ENCODE assay signal across 27 cellular contexts in genomic region chr21:42438316-42439205, GRCh38. TPM values are rescaled to one million over a fixed set of nuclear protein-coding genes. Genes with fewer than 3 reads are reported as not detected.
A peak's percentile ranks its signal among the peaks of the same experiment; 100 is the strongest.
DNase-seq lines count a peak whose midpoint lies in the region; ATAC-seq and TF ChIP-seq lines count a peak whose summit lies in the region.
"Had no signal": no experiment of that assay in that cellular context is flagged by ENCODE, and none has a peak within 500 bp of the region (broad histone marks: within the 10 kb centered on the region; RNA-seq: fewer than 3 reads in every experiment).

No MANE protein-coding gene starts in this region.

- peak; percentile 16 for DNase-seq in activated naive CD4-positive, alpha-beta T cell treated with anti-CD3 and anti-CD28 coated beads, Interleukin-2, amount 10 ng/mL, durations not matched to agents 7 days and 5 days
- DNase-seq in activated naive CD4-positive, alpha-beta T cell treated with anti-CD3 and anti-CD28 coated beads for 36 hours = no peak
- no peak for DNase-seq in T-helper 17 cell
- DNase-seq in effector memory CD8-positive, alpha-beta T cell = no peak
- no peak for DNase-seq in upper lobe of right lung
- DNase-seq in Ammon's horn (ENCODE audit: low spot score) = no peak
- DNase-seq: activated T-cell treated with anti-CD3 and anti-CD28 coated beads, Interleukin-2, amount 50 U/mL, for 4 hours; C1 segment of cervical spinal cord; HCEC 1CT; hypothalamus; immature natural killer cell; left lung; NCI-H1105; NCI-H1930; NCI-H2227 treated with DMSO at 0.1 percent for 48 hours; NCI-H69; SIG-M5; SW 1271 had no signal

- H3K4me1 ChIP-seq in upper lobe of right lung = no peaks in the 10 kb centered on the region
- H3K4me1 ChIP-seq: gastroesophageal sphincter, left lung, tibial nerve had no signal

- H3K36me3 ChIP-seq in upper lobe of right lung = no peaks in the 10 kb centered on the region
- H3K36me3 ChIP-seq: gastroesophageal sphincter, left lung, tibial nerve had no signal

- H3K4me1 Mint-ChIP-seq in activated naive CD4-positive, alpha-beta T cell treated with anti-CD3 and anti-CD28 coated beads, Interleukin-2, amount 10 ng/mL, durations not matched to agents 7 days and 5 days = peaks cover 40% of the 10 kb centered on the region
- H3K4me1 Mint-ChIP-seq in activated naive CD4-positive, alpha-beta T cell treated with anti-CD3 and anti-CD28 coated beads for 36 hours (ENCODE audit: low read depth) = peaks cover 48% of the 10 kb centered on the region
- peaks cover 33% of the 10 kb centered on the region for H3K4me1 Mint-ChIP-seq in T-helper 17 cell
- H3K4me1 Mint-ChIP-seq in effector memory CD8-positive, alpha-beta T cell (ENCODE audit: low read depth in 2 of 2) = peaks cover 40 to 50% of the 10 kb centered on the region in 2 donors
- H3K4me1 Mint-ChIP-seq: brain had no signal

- H3K4me3 ChIP-seq in upper lobe of right lung = no peak overlapping the region
- H3K4me3 ChIP-seq: gastroesophageal sphincter, left lung, tibial nerve had no signal

- H3K27me3 ChIP-seq in upper lobe of right lung = no peaks in the 10 kb centered on the region
- H3K27me3 ChIP-seq: tibial nerve had no signal

- ATAC-seq in T-helper 17 cell = no peak
- no peak for ATAC-seq in effector memory CD8-positive, alpha-beta T cell (replicated peaks)
- peak; percentile 21 for ATAC-seq in upper lobe of right lung
- ATAC-seq in HG02884 (IDR thresholded peaks at IDR 0.05; ENCODE audit: unreplicated experiment) = no peak
- ATAC-seq: gastroesophageal sphincter had no signal

- no peak overlapping the region for H3K27ac Mint-ChIP-seq in activated naive CD4-positive, alpha-beta T cell treated with anti-CD3 and anti-CD28 coated beads, Interleukin-2, amount 10 ng/mL, durations not matched to agents 7 days and 5 days
- H3K27ac Mint-ChIP-seq in activated naive CD4-positive, alpha-beta T cell treated with anti-CD3 and anti-CD28 coated beads for 36 hours = no peak overlapping the region
- peak overlapping the region; percentile 88 for H3K27ac Mint-ChIP-seq in T-helper 17 cell
- H3K27ac Mint-ChIP-seq in effector memory CD8-positive, alpha-beta T cell = peak overlapping the region; percentile 87 to 89

- no peaks in the 10 kb centered on the region for H3K9me3 ChIP-seq in T-helper 17 cell (ENCODE audit: control insufficient read depth, low read length, poor library complexity, severe bottlenecking)
- H3K9me3 ChIP-seq in upper lobe of right lung = no peaks in the 10 kb centered on the region
- H3K9me3 ChIP-seq: left lung had no signal

- H3K9me3 Mint-ChIP-seq in activated naive CD4-positive, alpha-beta T cell treated with anti-CD3 and anti-CD28 coated beads, Interleukin-2, amount 10 ng/mL, durations not matched to agents 7 days and 5 days = no peaks in the 10 kb centered on the region
- no peaks in the 10 kb centered on the region for H3K9me3 Mint-ChIP-seq in activated naive CD4-positive, alpha-beta T cell treated with anti-CD3 and anti-CD28 coated beads for 36 hours
- H3K9me3 Mint-ChIP-seq in effector memory CD8-positive, alpha-beta T cell = no peaks in the 10 kb centered on the region
- H3K9me3 Mint-ChIP-seq: activated T-cell treated with anti-CD3 and anti-CD28 coated beads, Interleukin-2, amount 50 U/mL, for 4 hours had no signal

- no peaks in the 10 kb centered on the region for H3K27me3 Mint-ChIP-seq in activated naive CD4-positive, alpha-beta T cell treated with anti-CD3 and anti-CD28 coated beads, Interleukin-2, amount 10 ng/mL, durations not matched to agents 7 days and 5 days
- H3K27me3 Mint-ChIP-seq in activated naive CD4-positive, alpha-beta T cell treated with anti-CD3 and anti-CD28 coated beads for 36 hours (ENCODE audit: low read depth) = no peaks in the 10 kb centered on the region
- H3K27me3 Mint-ChIP-seq in T-helper 17 cell = no peaks in the 10 kb centered on the region
- H3K27me3 Mint-ChIP-seq in effector memory CD8-positive, alpha-beta T cell = no peaks in the 10 kb centered on the region

- no peak overlapping the region for H3K4me3 Mint-ChIP-seq in activated naive CD4-positive, alpha-beta T cell treated with anti-CD3 and anti-CD28 coated beads, Interleukin-2, amount 10 ng/mL, durations not matched to agents 7 days and 5 days
- no peak overlapping the region for H3K4me3 Mint-ChIP-seq in activated naive CD4-positive, alpha-beta T cell treated with anti-CD3 and anti-CD28 coated beads for 36 hours
- H3K4me3 Mint-ChIP-seq in T-helper 17 cell = no peak overlapping the region
- H3K4me3 Mint-ChIP-seq in effector memory CD8-positive, alpha-beta T cell = peak overlapping the region; percentile 20 to 48
- H3K4me3 Mint-ChIP-seq: activated T-cell treated with anti-CD3 and anti-CD28 coated beads, Interleukin-2, amount 50 U/mL, for 4 hours; brain had no signal

- H3K27ac ChIP-seq in upper lobe of right lung = no peak overlapping the region
- H3K27ac ChIP-seq: gastroesophageal sphincter, left lung, tibial nerve had no signal

- intact Hi-C loops in activated naive CD4-positive, alpha-beta T cell treated with anti-CD3 and anti-CD28 coated beads for 36 hours (cut with micrococcal nuclease) = no loop called here
- intact Hi-C loops in upper lobe of right lung (cut with DNase I) = no loop called here

- CTCF ChIA-PET in activated naive CD4-positive, alpha-beta T cell treated with anti-CD3 and anti-CD28 coated beads, Interleukin-2, amount 10 ng/mL, durations not matched to agents 7 days and 5 days (lab: Charles Lee) = interaction anchor here (1.1 to 1.2 kb wide), 3 partner anchors 34 to 129 kb away, joined by 3 read pairs; no protein-coding TSS in a partner anchor
- CTCF ChIA-PET in activated naive CD4-positive, alpha-beta T cell treated with anti-CD3 and anti-CD28 coated beads for 36 hours (lab: Charles Lee) = interaction anchor here (1.9 kb wide), 1 partner anchor 57 kb away, joined by 9 read pairs; no protein-coding TSS in a partner anchor

- no peak for TF ChIP-seq CTCF in upper lobe of right lung (IDR thresholded peaks at IDR 0.05)

- H3K36me3 Mint-ChIP-seq in activated naive CD4-positive, alpha-beta T cell treated with anti-CD3 and anti-CD28 coated beads, Interleukin-2, amount 10 ng/mL, durations not matched to agents 7 days and 5 days = peaks cover 91% of the 10 kb centered on the region
- peaks cover 48% of the 10 kb centered on the region for H3K36me3 Mint-ChIP-seq in activated naive CD4-positive, alpha-beta T cell treated with anti-CD3 and anti-CD28 coated beads for 36 hours (ENCODE audit: low read depth)
- H3K36me3 Mint-ChIP-seq in T-helper 17 cell (ENCODE audit: low read depth) = peaks cover 20% of the 10 kb centered on the region
- peaks cover 85% of the 10 kb centered on the region for H3K36me3 Mint-ChIP-seq in effector memory CD8-positive, alpha-beta T cell (ENCODE audit: insufficient read depth)
- H3K36me3 Mint-ChIP-seq: brain had no signal

RNA-seq across cellular contexts. Expression of gene UBASH3A, which starts 34.9 kb away (rescaled TPM):
- total RNA-seq in activated naive CD4-positive, alpha-beta T cell treated with anti-CD3 and anti-CD28 coated beads for 36 hours = 10 to 100 TPM; 13.5 to 14.9 TPM
- total RNA-seq in T-helper 17 cell (10 to 100 TPM; 49.5 to 50.3 TPM), upper lobe of right lung (1.5 TPM)
- total RNA-seq: chondrocyte, endothelial cell of umbilical vein, fibroblast of lung, HT1080 had no signal

RNA-seq across cellular contexts. Expression of gene TMPRSS3, which starts 42.7 kb away (rescaled TPM):
- 10 to 100 TPM; 10.9 to 11.5 TPM for total RNA-seq in activated naive CD4-positive, alpha-beta T cell treated with anti-CD3 and anti-CD28 coated beads for 36 hours
- total RNA-seq in T-helper 17 cell (1 to 10 TPM; 2.8 to 4.5 TPM), upper lobe of right lung (4.1 TPM)
- total RNA-seq: chondrocyte, endothelial cell of umbilical vein, fibroblast of lung, HT1080, tibial nerve had no signal

RNA-seq across cellular contexts. Expression of gene RSPH1, which starts 57.5 kb away (rescaled TPM):
- total RNA-seq in activated naive CD4-positive, alpha-beta T cell treated with anti-CD3 and anti-CD28 coated beads for 36 hours = under 1 TPM in 1 of 2 experiments, not detected in 1; 0.22 TPM
- under 1 TPM in 1 of 2 donors, not detected in 1; 0.47 TPM for total RNA-seq in T-helper 17 cell
- total RNA-seq in upper lobe of right lung = 0.84 TPM
- total RNA-seq: activated CD8-positive, alpha-beta memory T cell treated with anti-CD3 and anti-CD28 coated beads for 36 hours; activated T-cell treated with anti-CD3 and anti-CD28 coated beads, Interleukin-2, amount 50 U/mL, for 4 hours; endothelial cell of umbilical vein; fibroblast of lung; HT1080 had no signal

Comparison
In these comparisons a context has a peak if more than half of its experiments do, and no peak if none do; other contexts are left out.
1. H3K27ac Mint-ChIP-seq: peak in T-helper 17 cell (single experiment) and effector memory CD8-positive, alpha-beta T cell (2 of 2); none in activated naive CD4-positive, alpha-beta T cell treated with anti-CD3 and anti-CD28 coated beads, Interleukin-2, amount 10 ng/mL, durations not matched to agents 7 days and 5 days (single experiment) and activated naive CD4-positive, alpha-beta T cell treated with anti-CD3 and anti-CD28 coated beads for 36 hours (single experiment).
2. H3K4me3 Mint-ChIP-seq: peak in effector memory CD8-positive, alpha-beta T cell (2 of 2); none in activated naive CD4-positive, alpha-beta T cell treated with anti-CD3 and anti-CD28 coated beads, Interleukin-2, amount 10 ng/mL, durations not matched to agents 7 days and 5 days (single experiment), activated naive CD4-positive, alpha-beta T cell treated with anti-CD3 and anti-CD28 coated beads for 36 hours (single experiment) and T-helper 17 cell (single experiment).